13 cellular contexts compared by ENCODE assay signal in genomic region chr12:49032679-49033447, GRCh38. TPM values are rescaled to one million over a fixed set of nuclear protein-coding genes. Genes with fewer than 3 reads are reported as not detected.
DNase-seq lines count a peak whose midpoint lies in the region; ATAC-seq, FAIRE-seq and TF ChIP-seq lines count a peak whose summit lies in the region.
"Had no signal": no experiment of that assay in that cellular context is flagged by ENCODE, and none has a peak within 500 bp of the region (broad histone marks: within the 10 kb centered on the region; RNA-seq: fewer than 3 reads in every experiment).

No MANE protein-coding gene starts in this region.

- no peaks in the 10 kb centered on the region for H3K27me3 ChIP-seq in GM12878 (replicated peaks in 1 of 2; ENCODE audit: control insufficient read depth in 2 of 2, insufficient read depth in 2 of 2, low read length in 1 of 2)
- H3K27me3 ChIP-seq: BLaER1 treated with 17β-estradiol and CSF1 and Interleukin-3, amounts not matched to agents 10 nM and 100 nM; ovary had no signal

- TF ChIP-seq POLR2A in GM12878 (IDR thresholded peaks at IDR 0.05; ENCODE audit: low read depth, low read length), result peak; percentile 40

- ATAC-seq in GM12878 (no peak), GM19397 (IDR thresholded peaks at IDR 0.05; ENCODE audit: unreplicated experiment) (no peak)
- ATAC-seq: PC-3 had no signal

- no peaks in the 10 kb centered on the region for H3K9me3 Mint-ChIP-seq in activated T-cell treated with anti-CD3 and anti-CD28 coated beads, Interleukin-2, amount 50 U/mL, for 24 hours

- H3K4me1 ChIP-seq in GM12878 (ENCODE audit: control insufficient read depth, insufficient read depth, low read length), result no peaks in the 10 kb centered on the region

- H3K9ac ChIP-seq in GM12878 (ENCODE audit: control insufficient read depth, insufficient read depth, low read length), result no peak overlapping the region
- H3K9ac ChIP-seq: BLaER1 treated with 17β-estradiol and CSF1 and Interleukin-3, amounts not matched to agents 10 nM and 100 nM had no signal

- no peak overlapping the region for H3K4me3 ChIP-seq in GM12878
- H3K4me3 ChIP-seq: BLaER1 treated with 17β-estradiol and CSF1 and Interleukin-3, amounts not matched to agents 10 nM and 100 nM; ovary; skin epidermis had no signal

- H3K4me2 ChIP-seq in GM12878 (ENCODE audit: control insufficient read depth, insufficient read depth), result no peak overlapping the region
- H3K4me2 ChIP-seq: BLaER1 treated with 17β-estradiol and CSF1 and Interleukin-3, amounts not matched to agents 10 nM and 100 nM had no signal

- no peak overlapping the region for H3K27ac ChIP-seq in GM12878 (ENCODE audit: control insufficient read depth, insufficient read depth)
- H3K27ac ChIP-seq: BLaER1 treated with 17β-estradiol and CSF1 and Interleukin-3, amounts not matched to agents 10 nM and 100 nM; HL-60; ovary; skin epidermis; VCaP had no signal

- no peak overlapping the region for H3K27ac Mint-ChIP-seq in activated T-cell treated with anti-CD3 and anti-CD28 coated beads, Interleukin-2, amount 50 U/mL, for 24 hours

- H3K36me3 ChIP-seq in GM12878 (ENCODE audit: control insufficient read depth in 2 of 2, insufficient read depth in 2 of 2, low read length in 1 of 2), result peaks cover 31 to 42% of the 10 kb centered on the region in 2 experiments
- H3K36me3 ChIP-seq: ovary had no signal

- H3K27me3 Mint-ChIP-seq in activated T-cell treated with anti-CD3 and anti-CD28 coated beads, Interleukin-2, amount 50 U/mL, for 24 hours, result no peaks in the 10 kb centered on the region

- H3K4me1 Mint-ChIP-seq in activated T-cell treated with anti-CD3 and anti-CD28 coated beads, Interleukin-2, amount 50 U/mL, for 24 hours (ENCODE audit: low read depth), result no peaks in the 10 kb centered on the region

- peaks cover 95% of the 10 kb centered on the region for H3K36me3 Mint-ChIP-seq in activated T-cell treated with anti-CD3 and anti-CD28 coated beads, Interleukin-2, amount 50 U/mL, for 24 hours (ENCODE audit: low read depth)

- H2AFZ ChIP-seq in GM12878 (ENCODE audit: control insufficient read depth, low read depth, low read length), result no peak overlapping the region

- DNase-seq in GM12878 (ENCODE audit: low read depth, low spot score) (no peak), medulla oblongata (ENCODE audit: extremely low spot score) (peak; percentile 23)
- no peak for DNase-seq in activated T-cell treated with anti-CD3 and anti-CD28 coated beads, Interleukin-2, amount 50 U/mL, for 24 hours
- DNase-seq: DMS79, NCI-H1694 treated with DMSO at 0.1 percent for 48 hours, NCI-H524 treated with DMSO at 0.1 percent for 48 hours, PC-3 had no signal

- H3K79me2 ChIP-seq in GM12878 (ENCODE audit: control insufficient read depth, insufficient read depth, low read length), result no peaks in the 10 kb centered on the region

- intact Hi-C loops in GM12878 (cut with micrococcal nuclease; ENCODE audit: unreplicated experiment), result no loop called here

- no TSS peak for BruUV-seq in GM12878 (replicated peaks; lab: Mats Ljungman, UMichigan)

- TF ChIP-seq EP300 in GM12878 (IDR thresholded peaks at IDR 0.05; ENCODE audit: borderline replicate concordance in 1 of 2, control insufficient read depth in 1 of 2, low read depth in 2 of 2, low read length in 2 of 2), result no peak

- no peak for FAIRE-seq in GM12878 (lab: Jason Lieb, UNC)

- H3K4me3 Mint-ChIP-seq in activated T-cell treated with anti-CD3 and anti-CD28 coated beads, Interleukin-2, amount 50 U/mL, for 24 hours, result no peak overlapping the region

- in situ Hi-C loops in GM12878 (cut with MboI), result no loop called here

- no peaks in the 10 kb centered on the region for H4K20me1 ChIP-seq in GM12878 (ENCODE audit: control insufficient read depth, insufficient read depth)

- SMC1A ChIA-PET in GM12878 (lab: Charles Lee; ENCODE audit: uncharacterized antibody, unreplicated experiment), result no interaction called here

- H3K9me3 ChIP-seq in GM12878 (replicated peaks; ENCODE audit: control insufficient read depth, insufficient read depth, low read length), result no peaks in the 10 kb centered on the region
- H3K9me3 ChIP-seq: BLaER1 treated with 17β-estradiol and CSF1 and Interleukin-3, amounts not matched to agents 10 nM and 100 nM; ovary had no signal

- no peak for TF ChIP-seq RAD21 in GM12878 (IDR thresholded peaks at IDR 0.05; ENCODE audit: insufficient read depth, low read depth, low read length)

- RAD21 ChIA-PET in GM12878 (lab: Charles Lee; ENCODE audit: unreplicated experiment), result no interaction called here

- POLR2A ChIA-PET in GM12878 (lab: Charles Lee), result interaction anchor here (0.5 to 1.1 kb wide), 3 partner anchors 13 to 25 kb away, joined by 3 read pairs; no protein-coding TSS in a partner anchor

- TF ChIP-seq CTCF in GM12878 (IDR thresholded peaks at IDR 0.05 in 2 of 3, conservative IDR thresholded peaks at IDR 0.05 in 1 of 3; ENCODE audit: control insufficient read depth in 2 of 3, extremely low read depth in 1 of 3, insufficient read depth in 1 of 3, low read depth in 3 of 3, low read length in 3 of 3), result no peak

- CTCF ChIA-PET in GM12878 (lab: Yijun Ruan, JAX), result interaction anchor here (0.6 kb wide), 2 partner anchors 66 to 208 kb away, joined by 3 read pairs; no protein-coding TSS in a partner anchor

- 67% methylated on average over 3 of the region's 3 CpGs for WGBS in GM12878 (ENCODE audit: insufficient coverage, insufficient replicate concordance, low lambda C conversion rate, missing lambda C conversion rate)

RNA-seq across cellular contexts. Expression of gene PRKAG1, which starts 14.3 kb away (rescaled TPM):
- 25.8 and 31.4 TPM in 2 replicates for total RNA-seq in GM12878 (2013; cell fraction: nucleolus; rRNA removed)
- total RNA-seq in GM12878 (2014; rRNA removed) (49.5 and 58.1 TPM in 2 replicates), GM12878 (2014; rRNA removed; fragmentation: Illumina TruSeq; extraction: Trizol) (62.6 and 62.8 TPM in 2 replicates), GM12878 (2021) (43.7 and 46.4 TPM in 2 replicates)
- polyA plus RNA-seq in GM12878 (2011; ENCODE audit: low read depth), result 46.6 TPM
- polyA plus RNA-seq in GM12878 (2011; rRNA removed) (91.6 and 102 TPM in 2 replicates), GM12878 (2014; fragmentation: Illumina TruSeq; extraction: Trizol) (80.9 and 102 TPM in 2 replicates), GM12878 (2014; fragmentation: Nextera tagmentation; extraction: Ambion mirVana) (10 to 100 TPM; 61.5 to 70.9 TPM), GM12878 (2014; rRNA removed) (38.3 and 44.5 TPM in 2 replicates), GM12878 (2016; fragmentation: Nextera tagmentation; extraction: Ambion mirVana) (10 to 100 TPM; 58.5 to 60.3 TPM)
- 68.6 and 71.3 TPM in 2 replicates for polyA plus RNA-seq in GM12878 (2011; cell fraction: cytosol; rRNA removed)
- 39.9 and 44.5 TPM in 2 replicates for polyA plus RNA-seq in GM12878 (2011; cell fraction: nucleus; rRNA removed)
- polyA plus RNA-seq in GM12878 (2012), result 35.3 and 41.2 TPM in 2 replicates
- polyA minus RNA-seq in GM12878 (2011; rRNA and poly(A)+ RNA removed), result 45.2 and 54.1 TPM in 2 replicates
- 14.2 and 23.2 TPM in 2 replicates for polyA minus RNA-seq in GM12878 (2011; cell fraction: cytosol; rRNA and poly(A)+ RNA removed)
- 8.8 and 19.9 TPM in 2 replicates for polyA minus RNA-seq in GM12878 (2011; cell fraction: nucleus; rRNA and poly(A)+ RNA removed)

RNA-seq across cellular contexts. Expression of gene KMT2D, which starts 27.7 kb away (rescaled TPM):
- 68.5 and 83.4 TPM in 2 replicates for total RNA-seq in GM12878 (2013; cell fraction: nucleolus; rRNA removed)
- total RNA-seq in GM12878 (2014; rRNA removed) (10.7 and 13.3 TPM in 2 replicates), GM12878 (2014; rRNA removed; fragmentation: Illumina TruSeq; extraction: Trizol) (9.6 and 10.8 TPM in 2 replicates), GM12878 (2021) (57.9 and 71.5 TPM in 2 replicates)
- polyA plus RNA-seq in GM12878 (2011; ENCODE audit: low read depth), result 9.2 TPM
- polyA plus RNA-seq in GM12878 (2011; rRNA removed) (4.6 and 7.9 TPM in 2 replicates), GM12878 (2014; fragmentation: Illumina TruSeq; extraction: Trizol) (39.7 and 45.6 TPM in 2 replicates), GM12878 (2014; fragmentation: Nextera tagmentation; extraction: Ambion mirVana) (1 to 10 TPM in 1 of 2 experiments, under 1 TPM in 1; 0.51 to 1.2 TPM), GM12878 (2014; rRNA removed) (32.7 and 33.8 TPM in 2 replicates), GM12878 (2016; fragmentation: Nextera tagmentation; extraction: Ambion mirVana) (10 to 100 TPM; 10.1 to 10.6 TPM)
- 9.5 and 10.4 TPM in 2 replicates for polyA plus RNA-seq in GM12878 (2011; cell fraction: cytosol; rRNA removed)
- 51.4 and 63.1 TPM in 2 replicates for polyA plus RNA-seq in GM12878 (2011; cell fraction: nucleus; rRNA removed)
- polyA plus RNA-seq in GM12878 (2012), result 21.0 and 22.3 TPM in 2 replicates
- polyA minus RNA-seq in GM12878 (2011; rRNA and poly(A)+ RNA removed), result 15.4 and 17.8 TPM in 2 replicates
- polyA minus RNA-seq in GM12878 (2011; cell fraction: cytosol; rRNA and poly(A)+ RNA removed), result 25.7 and 28.3 TPM in 2 replicates
- polyA minus RNA-seq in GM12878 (2011; cell fraction: nucleus; rRNA and poly(A)+ RNA removed), result 13.2 and 31.3 TPM in 2 replicates

RNA-seq across cellular contexts. Expression of gene DDN, which starts 33.7 kb away (rescaled TPM):
- 3.6 and 4.6 TPM in 2 replicates for total RNA-seq in GM12878 (2013; cell fraction: nucleolus; rRNA removed)
- total RNA-seq in GM12878 (2014; rRNA removed), result 9.6 and 11.4 TPM in 2 replicates
- 5.1 and 5.5 TPM in 2 replicates for total RNA-seq in GM12878 (2014; rRNA removed; fragmentation: Illumina TruSeq; extraction: Trizol)
- total RNA-seq in GM12878 (2021), result 11.5 and 13.4 TPM in 2 replicates
- 1.5 TPM for polyA plus RNA-seq in GM12878 (2011; ENCODE audit: low read depth)
- polyA plus RNA-seq in GM12878 (2011; rRNA removed), result 1.5 and 2.0 TPM in 2 replicates
- polyA plus RNA-seq in GM12878 (2011; cell fraction: cytosol; rRNA removed), result 2.1 and 2.6 TPM in 2 replicates
- 4.1 and 5.1 TPM in 2 replicates for polyA plus RNA-seq in GM12878 (2011; cell fraction: nucleus; rRNA removed)
- 2.3 and 2.7 TPM in 2 replicates for polyA plus RNA-seq in GM12878 (2012)
- 3.0 and 6.1 TPM in 2 replicates for polyA plus RNA-seq in GM12878 (2014; fragmentation: Illumina TruSeq; extraction: Trizol)
- polyA plus RNA-seq in GM12878 (2014; fragmentation: Nextera tagmentation; extraction: Ambion mirVana), result under 1 TPM; 0.10 to 0.22 TPM
- 7.4 and 10.1 TPM in 2 replicates for polyA plus RNA-seq in GM12878 (2014; rRNA removed)
- polyA plus RNA-seq in GM12878 (2016; fragmentation: Nextera tagmentation; extraction: Ambion mirVana), result 1 to 10 TPM in 1 of 2 experiments, under 1 TPM in 1; 0.70 to 1.0 TPM
- 1.5 and 2.7 TPM in 2 replicates for polyA minus RNA-seq in GM12878 (2011; rRNA and poly(A)+ RNA removed)
- 1.3 and 1.5 TPM in 2 replicates for polyA minus RNA-seq in GM12878 (2011; cell fraction: cytosol; rRNA and poly(A)+ RNA removed)
- 1.7 and 2.6 TPM in 2 replicates for polyA minus RNA-seq in GM12878 (2011; cell fraction: nucleus; rRNA and poly(A)+ RNA removed)

RNA-seq across cellular contexts. Expression of gene RHEBL1, which starts 36.9 kb away (rescaled TPM):
- 1.9 and 3.7 TPM in 2 replicates for total RNA-seq in GM12878 (2013; cell fraction: nucleolus; rRNA removed)
- total RNA-seq in GM12878 (2014; rRNA removed) (8.7 and 11.0 TPM in 2 replicates), GM12878 (2014; rRNA removed; fragmentation: Illumina TruSeq; extraction: Trizol) (5.9 and 6.4 TPM in 2 replicates), GM12878 (2021) (7.2 and 7.9 TPM in 2 replicates)
- 3.8 TPM for polyA plus RNA-seq in GM12878 (2011; ENCODE audit: low read depth)
- polyA plus RNA-seq in GM12878 (2011; rRNA removed) (13.1 and 15.3 TPM in 2 replicates), GM12878 (2014; fragmentation: Illumina TruSeq; extraction: Trizol) (5.5 and 6.2 TPM in 2 replicates), GM12878 (2014; fragmentation: Nextera tagmentation; extraction: Ambion mirVana) (10 to 100 TPM; 17.9 to 18.7 TPM), GM12878 (2014; rRNA removed) (9.2 and 11.1 TPM in 2 replicates), GM12878 (2016; fragmentation: Nextera tagmentation; extraction: Ambion mirVana) (10 to 100 TPM; 13.0 to 14.5 TPM)
- 14.7 and 20.5 TPM in 2 replicates for polyA plus RNA-seq in GM12878 (2011; cell fraction: cytosol; rRNA removed)
- 17.4 and 22.9 TPM in 2 replicates for polyA plus RNA-seq in GM12878 (2011; cell fraction: nucleus; rRNA removed)
- 6.2 and 6.8 TPM in 2 replicates for polyA plus RNA-seq in GM12878 (2012)
- polyA minus RNA-seq in GM12878 (2011; rRNA and poly(A)+ RNA removed), result 10.1 and 13.0 TPM in 2 replicates
- 3.5 and 4.5 TPM in 2 replicates for polyA minus RNA-seq in GM12878 (2011; cell fraction: cytosol; rRNA and poly(A)+ RNA removed)
- 4.4 and 5.3 TPM in 2 replicates for polyA minus RNA-seq in GM12878 (2011; cell fraction: nucleus; rRNA and poly(A)+ RNA removed)

RNA-seq across cellular contexts. Expression of gene WNT1, which starts 54.7 kb away (rescaled TPM):
- total RNA-seq in GM12878 (2013; cell fraction: nucleolus; rRNA removed), result not detected in 2 replicates
- total RNA-seq in GM12878 (2014; rRNA removed) (not detected in 2 replicates), GM12878 (2014; rRNA removed; fragmentation: Illumina TruSeq; extraction: Trizol) (not detected in 2 replicates), GM12878 (2021) (not detected in 2 replicates)
- polyA plus RNA-seq in GM12878 (2011; ENCODE audit: low read depth), result not detected
- polyA plus RNA-seq in GM12878 (2011; rRNA removed) (not detected in 2 replicates), GM12878 (2014; fragmentation: Illumina TruSeq; extraction: Trizol) (not detected in 2 replicates), GM12878 (2014; fragmentation: Nextera tagmentation; extraction: Ambion mirVana) (not detected), GM12878 (2014; rRNA removed) (not detected in 2 replicates), GM12878 (2016; fragmentation: Nextera tagmentation; extraction: Ambion mirVana) (not detected)
- polyA plus RNA-seq in GM12878 (2011; cell fraction: cytosol; rRNA removed), result 0.13 TPM in 1 of 2 replicates, not detected in the other
- polyA plus RNA-seq in GM12878 (2011; cell fraction: nucleus; rRNA removed), result 0.12 and 0.37 TPM in 2 replicates
- polyA plus RNA-seq in GM12878 (2012), result not detected in 2 replicates
- not detected in 2 replicates for polyA minus RNA-seq in GM12878 (2011; rRNA and poly(A)+ RNA removed)
- not detected in 2 replicates for polyA minus RNA-seq in GM12878 (2011; cell fraction: cytosol; rRNA and poly(A)+ RNA removed)
- polyA minus RNA-seq in GM12878 (2011; cell fraction: nucleus; rRNA and poly(A)+ RNA removed), result not detected in 2 replicates
- total RNA-seq: ovary, PC-3 had no signal
- polyA plus RNA-seq: ovary had no signal
